In the genomic region with DNA sequence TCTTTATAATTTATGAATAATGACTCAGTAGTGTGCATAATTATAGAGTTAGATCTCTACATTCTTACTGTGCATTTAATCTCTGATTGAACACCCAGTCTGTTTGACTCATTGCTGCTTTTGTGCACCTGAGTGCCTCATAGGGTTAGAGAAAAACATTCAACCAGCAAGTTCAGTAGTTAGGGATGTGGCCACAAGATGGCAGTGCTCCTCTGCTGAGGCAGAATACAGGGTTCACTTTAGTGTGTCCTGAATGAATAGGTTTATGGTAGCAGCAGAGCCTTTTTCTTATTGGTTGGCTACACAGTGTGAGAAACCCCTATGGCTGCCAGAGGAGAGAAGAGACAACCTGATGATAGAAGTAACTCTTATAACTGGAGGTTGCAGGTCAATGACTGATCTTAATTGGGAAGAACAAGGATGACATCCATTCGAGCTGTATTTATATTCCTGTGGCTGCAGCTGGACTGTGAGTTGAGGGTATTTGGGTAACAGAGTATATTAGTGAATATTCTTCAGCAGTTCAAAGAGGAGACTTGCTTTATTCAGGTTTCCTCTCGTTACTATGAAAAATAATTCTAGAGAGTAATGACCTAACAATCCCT, we compare ENCODE assay signal across 8 cellular contexts.
DNase-seq lines count a peak whose midpoint lies in the region; ATAC-seq lines count a peak whose summit lies in the region.

No MANE protein-coding gene starts in this region.

- peak overlapping the region; percentile 76 to 84 for H3K27ac Mint-ChIP-seq in T-cell
- peak overlapping the region; percentile 71 for H3K27ac Mint-ChIP-seq in activated naive CD8-positive, alpha-beta T cell treated with anti-CD3 and anti-CD28 coated beads, Interleukin-2, amount 10 ng/mL, durations not matched to agents 7 days and 5 days

- DNase-seq in AML-193 (lab: John Stamatoyannopoulos, UW) (peak; percentile 63 to 78), HuH-7.5 (ENCODE audit: low spot score) (peak; percentile 19), T-cell (peak; percentile 41 to 82 (median 68)), iPS-NIHi11 (ENCODE audit: low spot score) (peak; percentile 76), amniotic stem cell (lab: John Stamatoyannopoulos, UW) (no peak)
- peak; percentile 63 for DNase-seq in activated naive CD8-positive, alpha-beta T cell treated with anti-CD3 and anti-CD28 coated beads, Interleukin-2, amount 10 ng/mL, durations not matched to agents 7 days and 5 days
- DNase-seq in stimulated activated CD4-positive, alpha-beta T cell treated with anti-CD3 and anti-CD28 coated beads, Interleukin-1b, Interleukin-23, amount 100 ng/mL, for 24 hours (ENCODE audit: low read depth in 4 of 4, low spot score in 1 of 4): peak; percentile 49 to 72 (median 60)

- H3K36me3 Mint-ChIP-seq in T-cell: no peaks in the 10 kb centered on the region
- H3K36me3 Mint-ChIP-seq in activated naive CD8-positive, alpha-beta T cell treated with anti-CD3 and anti-CD28 coated beads, Interleukin-2, amount 10 ng/mL, durations not matched to agents 7 days and 5 days: no peaks in the 10 kb centered on the region

- ATAC-seq in GM18868 (IDR thresholded peaks at IDR 0.05; ENCODE audit: unreplicated experiment) (peak; percentile 95), T-cell (replicated peaks in 1 of 4) (peak; percentile 92 to 95 (median 94))
- ATAC-seq in activated naive CD8-positive, alpha-beta T cell treated with anti-CD3 and anti-CD28 coated beads, Interleukin-2, amount 10 ng/mL, durations not matched to agents 7 days and 5 days (ENCODE audit: low read depth): peak; percentile 97

- peaks cover 0 to 3% of the 10 kb centered on the region in 2 donors for H3K27me3 Mint-ChIP-seq in T-cell
- H3K27me3 Mint-ChIP-seq in activated naive CD8-positive, alpha-beta T cell treated with anti-CD3 and anti-CD28 coated beads, Interleukin-2, amount 10 ng/mL, durations not matched to agents 7 days and 5 days: peaks cover 2% of the 10 kb centered on the region

- POLR2A ChIA-PET in T-cell (lab: Charles Lee): no interaction called here
- POLR2A ChIA-PET in activated naive CD8-positive, alpha-beta T cell treated with anti-CD3 and anti-CD28 coated beads, Interleukin-2, amount 10 ng/mL, durations not matched to agents 7 days and 5 days (lab: Charles Lee): interaction anchor here (0.6 kb wide), 2 partner anchors 986 to 1059 kb away, joined by 3 read pairs; no protein-coding TSS in a partner anchor

- peak overlapping the region; percentile 61 to 77 (median 72) for H3K4me3 Mint-ChIP-seq in T-cell
- peak overlapping the region; percentile 73 for H3K4me3 Mint-ChIP-seq in activated naive CD8-positive, alpha-beta T cell treated with anti-CD3 and anti-CD28 coated beads, Interleukin-2, amount 10 ng/mL, durations not matched to agents 7 days and 5 days

- H3K9me3 Mint-ChIP-seq in T-cell: peaks cover 0 to 4% (median 0%) of the 10 kb centered on the region in 3 donors
- H3K9me3 Mint-ChIP-seq in activated naive CD8-positive, alpha-beta T cell treated with anti-CD3 and anti-CD28 coated beads, Interleukin-2, amount 10 ng/mL, durations not matched to agents 7 days and 5 days: no peaks in the 10 kb centered on the region

- H3K4me1 Mint-ChIP-seq in T-cell: peaks cover 23 to 46% (median 28%) of the 10 kb centered on the region in 3 donors
- peaks cover 10% of the 10 kb centered on the region for H3K4me1 Mint-ChIP-seq in activated naive CD8-positive, alpha-beta T cell treated with anti-CD3 and anti-CD28 coated beads, Interleukin-2, amount 10 ng/mL, durations not matched to agents 7 days and 5 days

- CTCF ChIA-PET in T-cell (lab: Charles Lee): interaction anchor here (0.6 to 1.1 kb wide), 4 partner anchors 17 to 883 kb away, joined by 3 to 6 read pairs (median 4); no protein-coding TSS in a partner anchor
